Comparison of ENCODE assay signal across 34 cellular contexts in the genomic region with DNA sequence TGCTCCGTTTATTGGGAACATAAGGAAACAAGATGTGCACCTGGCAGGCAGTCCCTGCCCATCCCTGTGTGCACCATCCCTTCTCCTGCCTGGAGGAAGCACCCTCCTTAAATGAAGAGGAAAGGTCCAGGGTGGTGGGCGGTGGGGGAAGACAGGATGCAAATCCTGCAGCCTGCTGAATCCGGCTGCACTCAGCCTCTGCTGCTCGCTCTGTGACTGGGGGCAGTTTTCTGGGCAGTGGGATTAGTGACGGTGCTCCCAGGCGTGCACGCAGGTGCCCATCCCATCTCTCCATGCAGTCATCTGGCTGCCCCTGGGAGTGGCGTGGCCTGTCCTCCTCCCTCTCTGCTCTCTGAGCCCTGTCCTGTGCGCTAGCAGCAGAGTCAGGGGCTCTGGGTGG.
"Had no signal": no experiment of that assay in that cellular context is flagged by ENCODE, and none has a peak within 500 bp of the region (broad histone marks: within the 10 kb centered on the region; RNA-seq: fewer than 3 reads in every experiment).

No MANE protein-coding gene starts in this region.

- H3K4me1 Mint-ChIP-seq: activated CD4-positive, alpha-beta T cell treated with anti-CD3 and anti-CD28 coated beads, Interleukin-2, amount 10 ng/mL, durations not matched to agents 24 days and 14 days; activated naive CD8-positive, alpha-beta T cell treated with anti-CD3 and anti-CD28 coated beads, Interleukin-2, amount 10 ng/mL, durations not matched to agents 7 days and 5 days; activated naive CD8-positive, alpha-beta T cell treated with anti-CD3 and anti-CD28 coated beads, Interleukin-2, amount 50 U/mL, for 24 hours; activated T-helper 17 cell treated with anti-CD3 and anti-CD28 coated beads, Interleukin-2, amount 50 U/mL, for 72 hours had no signal

- H3K27ac ChIP-seq: ascending aorta, brain microvascular endothelial cell, breast epithelium, VCaP had no signal

- H3K36me3 ChIP-seq: ascending aorta, brain microvascular endothelial cell, breast epithelium had no signal

- H3K27me3 ChIP-seq: ascending aorta, brain microvascular endothelial cell had no signal

- H3K9me3 Mint-ChIP-seq: activated B cell treated with CpG ODN at 0.5 μM for 24 hours; activated CD4-positive, alpha-beta memory T cell treated with anti-CD3 and anti-CD28 coated beads for 36 hours; activated CD4-positive, alpha-beta T cell treated with anti-CD3 and anti-CD28 coated beads, Interleukin-2, amount 10 ng/mL, durations not matched to agents 24 days and 14 days; activated CD8-positive, alpha-beta T cell treated with anti-CD3 and anti-CD28 coated beads for 36 hours; activated naive CD4-positive, alpha-beta T cell treated with anti-CD3 and anti-CD28 coated beads, Interleukin-2, amount 10 ng/mL, durations not matched to agents 7 days and 5 days; activated naive CD4-positive, alpha-beta T cell treated with anti-CD3 and anti-CD28 coated beads, Interleukin-2, amount 50 U/mL, for 24 hours; activated naive CD8-positive, alpha-beta T cell treated with anti-CD3 and anti-CD28 coated beads, Interleukin-2, amount 10 ng/mL, durations not matched to agents 7 days and 5 days; activated naive CD8-positive, alpha-beta T cell treated with anti-CD3 and anti-CD28 coated beads, Interleukin-2, amount 50 U/mL, for 24 hours; activated T-cell treated with anti-CD3 and anti-CD28 coated beads, Interleukin-2, amount 50 U/mL, for 4 hours; activated T-cell treated with anti-CD3 and anti-CD28 coated beads, Interleukin-2, amount 50 U/mL, for 72 hours; activated T-helper 1 cell treated with anti-CD3 and anti-CD28 coated beads, Interleukin-12 subunit alpha, Interleukin-12 subunit beta, Interleukin-2, Interleukin-4 antibody, amounts not matched to agents 30 ng/mL and 10 ng/mL and 1 ng/mL, durations not matched to agents 14 hours and 24 hours and 36 hours; activated T-helper 17 cell treated with anti-CD3 and anti-CD28 coated beads, Interleukin-2, amount 50 U/mL, for 72 hours; T-helper 1 cell treated with Interleukin-12 subunit alpha and Interleukin-12 subunit beta and Interleukin-4 antibody, amounts not matched to agents 30 μg/mL and 1 μg/mL, for 36 hours; T-helper 2 cell treated with Interferon-gamma antibody and Interleukin-4, amounts not matched to agents 5 μg/mL and 100 μg/mL, for 36 hours had no signal

- H3K4me3 ChIP-seq: ascending aorta, breast epithelium had no signal

- H3K27ac Mint-ChIP-seq: activated B cell treated with CpG ODN at 0.5 μM for 24 hours; activated CD4-positive, alpha-beta memory T cell treated with anti-CD3 and anti-CD28 coated beads for 36 hours; activated CD4-positive, alpha-beta T cell treated with anti-CD3 and anti-CD28 coated beads, Interleukin-2, amount 10 ng/mL, durations not matched to agents 24 days and 14 days; activated CD8-positive, alpha-beta T cell treated with anti-CD3 and anti-CD28 coated beads for 36 hours; activated naive CD4-positive, alpha-beta T cell treated with anti-CD3 and anti-CD28 coated beads, Interleukin-2, amount 10 ng/mL, durations not matched to agents 7 days and 5 days; activated naive CD4-positive, alpha-beta T cell treated with anti-CD3 and anti-CD28 coated beads, Interleukin-2, amount 50 U/mL, for 24 hours; activated naive CD8-positive, alpha-beta T cell; activated naive CD8-positive, alpha-beta T cell treated with anti-CD3 and anti-CD28 coated beads, Interleukin-2, amount 10 ng/mL, durations not matched to agents 7 days and 5 days; activated naive CD8-positive, alpha-beta T cell treated with anti-CD3 and anti-CD28 coated beads, Interleukin-2, amount 50 U/mL, for 24 hours; activated T-cell treated with anti-CD3 and anti-CD28 coated beads, Interleukin-2, amount 50 U/mL, for 72 hours; activated T-helper 1 cell treated with anti-CD3 and anti-CD28 coated beads, Interleukin-12 subunit alpha, Interleukin-12 subunit beta, Interleukin-2, Interleukin-4 antibody, amounts not matched to agents 30 ng/mL and 10 ng/mL and 1 ng/mL, durations not matched to agents 14 hours and 24 hours and 36 hours; activated T-helper 17 cell treated with anti-CD3 and anti-CD28 coated beads, Interleukin-2, amount 50 U/mL, for 72 hours; T-helper 1 cell treated with Interleukin-12 subunit alpha and Interleukin-12 subunit beta and Interleukin-4 antibody, amounts not matched to agents 30 μg/mL and 1 μg/mL, for 36 hours; T-helper 2 cell treated with Interferon-gamma antibody and Interleukin-4, amounts not matched to agents 5 μg/mL and 100 μg/mL, for 36 hours had no signal

- ATAC-seq: activated CD8-positive, alpha-beta T cell treated with anti-CD3 and anti-CD28 coated beads for 36 hours; activated naive CD8-positive, alpha-beta T cell treated with anti-CD3 and anti-CD28 coated beads, Interleukin-2, amount 50 U/mL, for 24 hours; activated T-cell treated with anti-CD3 and anti-CD28 coated beads, Interleukin-2, amount 50 U/mL, for 4 hours; activated T-helper 17 cell treated with anti-CD3 and anti-CD28 coated beads, Interleukin-2, amount 50 U/mL, for 72 hours had no signal

- H3K36me3 Mint-ChIP-seq: activated CD4-positive, alpha-beta memory T cell treated with anti-CD3 and anti-CD28 coated beads for 36 hours; activated naive CD4-positive, alpha-beta T cell treated with anti-CD3 and anti-CD28 coated beads, Interleukin-2, amount 10 ng/mL, durations not matched to agents 7 days and 5 days; activated naive CD4-positive, alpha-beta T cell treated with anti-CD3 and anti-CD28 coated beads, Interleukin-2, amount 50 U/mL, for 24 hours; activated naive CD8-positive, alpha-beta T cell; activated naive CD8-positive, alpha-beta T cell treated with anti-CD3 and anti-CD28 coated beads, Interleukin-2, amount 10 ng/mL, durations not matched to agents 7 days and 5 days had no signal

- H3K9me3 ChIP-seq: ascending aorta, breast epithelium had no signal

- H3K4me3 Mint-ChIP-seq: activated B cell treated with CpG ODN at 0.5 μM for 24 hours; activated CD4-positive, alpha-beta memory T cell treated with anti-CD3 and anti-CD28 coated beads for 36 hours; activated CD4-positive, alpha-beta T cell treated with anti-CD3 and anti-CD28 coated beads, Interleukin-2, amount 10 ng/mL, durations not matched to agents 24 days and 14 days; activated CD8-positive, alpha-beta T cell treated with anti-CD3 and anti-CD28 coated beads for 36 hours; activated naive CD4-positive, alpha-beta T cell treated with anti-CD3 and anti-CD28 coated beads, Interleukin-2, amount 10 ng/mL, durations not matched to agents 7 days and 5 days; activated naive CD4-positive, alpha-beta T cell treated with anti-CD3 and anti-CD28 coated beads, Interleukin-2, amount 50 U/mL, for 24 hours; activated naive CD8-positive, alpha-beta T cell; activated naive CD8-positive, alpha-beta T cell treated with anti-CD3 and anti-CD28 coated beads, Interleukin-2, amount 10 ng/mL, durations not matched to agents 7 days and 5 days; activated naive CD8-positive, alpha-beta T cell treated with anti-CD3 and anti-CD28 coated beads, Interleukin-2, amount 50 U/mL, for 24 hours; activated T-cell treated with anti-CD3 and anti-CD28 coated beads, Interleukin-2, amount 50 U/mL, for 4 hours; activated T-cell treated with anti-CD3 and anti-CD28 coated beads, Interleukin-2, amount 50 U/mL, for 72 hours; activated T-helper 1 cell treated with anti-CD3 and anti-CD28 coated beads, Interleukin-12 subunit alpha, Interleukin-12 subunit beta, Interleukin-2, Interleukin-4 antibody, amounts not matched to agents 30 ng/mL and 10 ng/mL and 1 ng/mL, durations not matched to agents 14 hours and 24 hours and 36 hours; activated T-helper 17 cell treated with anti-CD3 and anti-CD28 coated beads, Interleukin-2, amount 50 U/mL, for 72 hours; T-helper 1 cell treated with Interleukin-12 subunit alpha and Interleukin-12 subunit beta and Interleukin-4 antibody, amounts not matched to agents 30 μg/mL and 1 μg/mL, for 36 hours; T-helper 2 cell treated with Interferon-gamma antibody and Interleukin-4, amounts not matched to agents 5 μg/mL and 100 μg/mL, for 36 hours had no signal

- DNase-seq: activated B cell treated with CpG ODN at 0.5 μM for 24 hours; activated CD4-positive, alpha-beta memory T cell treated with anti-CD3 and anti-CD28 coated beads for 36 hours; activated CD4-positive, alpha-beta T cell treated with anti-CD3 and anti-CD28 coated beads for 4 hours; activated CD4-positive, alpha-beta T cell treated with anti-CD3 and anti-CD28 coated beads, Interleukin-2, amount 10 ng/mL, durations not matched to agents 24 days and 14 days; activated CD4-positive, alpha-beta T cell treated with anti-CD3 and anti-CD28 coated beads, Interleukin-2, amount 50 U/mL, for 1 hour; activated CD4-positive, alpha-beta T cell treated with anti-CD3 and anti-CD28 coated beads, Interleukin-2, amount 50 U/mL, for 4 hours; activated CD4-positive, CD25-positive, alpha-beta regulatory T cell treated with anti-CD3 and anti-CD28 coated beads, Interleukin-2, amount 50 U/mL, for 72 hours; activated CD8-positive, alpha-beta memory T cell treated with anti-CD3 and anti-CD28 coated beads, Interleukin-2, amount 50 U/mL, for 4 hours; activated CD8-positive, alpha-beta T cell treated with anti-CD3 and anti-CD28 coated beads for 36 hours; activated effector memory CD4-positive, alpha-beta T cell treated with anti-CD3 and anti-CD28 coated beads, Interleukin-2, amount 50 U/mL, for 16 hours; activated naive CD4-positive, alpha-beta T cell treated with anti-CD3 and anti-CD28 coated beads, Interleukin-2, amount 10 ng/mL, durations not matched to agents 7 days and 5 days; activated naive CD4-positive, alpha-beta T cell treated with Interleukin-2 at 50 U/mL for 16 hours; activated naive CD8-positive, alpha-beta T cell treated with anti-CD3 and anti-CD28 coated beads, Interleukin-2, amount 10 ng/mL, durations not matched to agents 7 days and 5 days; activated naive CD8-positive, alpha-beta T cell treated with anti-CD3 and anti-CD28 coated beads, Interleukin-2, amount 50 U/mL, for 24 hours; activated T-cell treated with anti-CD3 and anti-CD28 coated beads for 4 hours; activated T-cell treated with anti-CD3 and anti-CD28 coated beads, Interleukin-2, amount 50 U/mL, for 1 hour; activated T-cell treated with anti-CD3 and anti-CD28 coated beads, Interleukin-2, amount 50 U/mL, for 4 hours; activated T-cell treated with anti-CD3 and anti-CD28 coated beads, Interleukin-2, amount 50 U/mL, for 72 hours; amygdala; anterior cingulate cortex; brain microvascular endothelial cell; central memory CD4-positive, alpha-beta T cell; T-helper 1 cell; T-helper 2 cell; T-helper 9 cell had no signal

- H3K27me3 Mint-ChIP-seq: activated B cell treated with CpG ODN at 0.5 μM for 24 hours; activated CD4-positive, alpha-beta memory T cell treated with anti-CD3 and anti-CD28 coated beads for 36 hours; activated CD4-positive, alpha-beta T cell treated with anti-CD3 and anti-CD28 coated beads, Interleukin-2, amount 10 ng/mL, durations not matched to agents 24 days and 14 days; activated CD8-positive, alpha-beta T cell treated with anti-CD3 and anti-CD28 coated beads for 36 hours; activated naive CD4-positive, alpha-beta T cell treated with anti-CD3 and anti-CD28 coated beads, Interleukin-2, amount 10 ng/mL, durations not matched to agents 7 days and 5 days; activated naive CD4-positive, alpha-beta T cell treated with anti-CD3 and anti-CD28 coated beads, Interleukin-2, amount 50 U/mL, for 24 hours; activated naive CD8-positive, alpha-beta T cell; activated naive CD8-positive, alpha-beta T cell treated with anti-CD3 and anti-CD28 coated beads, Interleukin-2, amount 10 ng/mL, durations not matched to agents 7 days and 5 days; activated naive CD8-positive, alpha-beta T cell treated with anti-CD3 and anti-CD28 coated beads, Interleukin-2, amount 50 U/mL, for 24 hours; activated T-helper 17 cell treated with anti-CD3 and anti-CD28 coated beads, Interleukin-2, amount 50 U/mL, for 72 hours had no signal

- H3K4me1 ChIP-seq: ascending aorta, breast epithelium had no signal
